In genomic region chr3:122530164-122530563, GRCh38 we compare ENCODE assay signal across 8 cellular contexts. TPM values are rescaled to one million over a fixed set of nuclear protein-coding genes. Genes with fewer than 3 reads are reported as not detected.
"Had no signal": no experiment of that assay in that cellular context is flagged by ENCODE, and none has a peak within 500 bp of the region (broad histone marks: within the 10 kb centered on the region; RNA-seq: fewer than 3 reads in every experiment).

No MANE protein-coding gene starts in this region.

- H3K27ac Mint-ChIP-seq: GM23338, H9, IgD-negative memory B cell had no signal

- H3K4me3 Mint-ChIP-seq: GM23338, H9, IgD-negative memory B cell had no signal

- H3K27me3 Mint-ChIP-seq: IgD-negative memory B cell had no signal

- H3K4me3 ChIP-seq: GM23338 had no signal

- H3K4me1 Mint-ChIP-seq: IgD-negative memory B cell had no signal

- FAIRE-seq: H1, H54, HTR-8/SVneo had no signal

- DNase-seq: H9, HCEC 1CT had no signal

- H3K9me3 Mint-ChIP-seq: GM23338, H9, IgD-negative memory B cell had no signal

- ATAC-seq: GM23338 had no signal

RNA-seq across cellular contexts. Expression of gene PARP15, which starts 47.3 kb away (rescaled TPM):
- total RNA-seq: HT-29 had no signal
